1 cellular context compared by ENCODE assay signal in the genomic region with DNA sequence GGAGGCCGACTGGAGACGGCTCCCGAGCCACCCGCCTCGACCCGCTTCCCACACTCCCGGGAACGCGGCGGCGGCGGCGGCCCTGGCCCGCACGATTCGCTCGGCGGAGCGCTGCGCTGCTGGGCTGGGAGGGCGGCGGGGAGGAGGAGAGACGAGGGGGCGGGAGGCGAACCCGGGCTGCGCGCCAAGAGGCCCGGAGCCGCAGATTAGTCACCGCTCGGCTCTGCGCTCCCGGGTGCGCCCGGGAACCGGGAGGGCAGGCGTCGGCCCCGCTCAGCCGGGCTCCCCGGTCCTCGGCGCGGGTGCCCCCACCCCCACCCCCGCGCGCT.
A peak's percentile ranks its signal among the peaks of the same experiment; 100 is the strongest.
TF ChIP-seq lines count a peak whose summit lies in the region.

No MANE protein-coding gene starts in this region.

TF ChIP-seq in GM12878, 131 proteins besides CTCF, POLR2A, EP300 and RAD21:
- TF ChIP-seq IKZF1 (conservative IDR thresholded peaks at IDR 0.05), result 0 out of 2 replicates have a peak, but pooled peaks have one; percentile 17
- peak in 1 of 2 experiments; percentile 8; a peak in 1 of 3 replicates for TF ChIP-seq EGR1 (IDR thresholded peaks at IDR 0.05; ENCODE audit: borderline replicate concordance in 1 of 2, low read depth in 2 of 2, low read length in 2 of 2)
- TF ChIP-seq, protein P1, sequence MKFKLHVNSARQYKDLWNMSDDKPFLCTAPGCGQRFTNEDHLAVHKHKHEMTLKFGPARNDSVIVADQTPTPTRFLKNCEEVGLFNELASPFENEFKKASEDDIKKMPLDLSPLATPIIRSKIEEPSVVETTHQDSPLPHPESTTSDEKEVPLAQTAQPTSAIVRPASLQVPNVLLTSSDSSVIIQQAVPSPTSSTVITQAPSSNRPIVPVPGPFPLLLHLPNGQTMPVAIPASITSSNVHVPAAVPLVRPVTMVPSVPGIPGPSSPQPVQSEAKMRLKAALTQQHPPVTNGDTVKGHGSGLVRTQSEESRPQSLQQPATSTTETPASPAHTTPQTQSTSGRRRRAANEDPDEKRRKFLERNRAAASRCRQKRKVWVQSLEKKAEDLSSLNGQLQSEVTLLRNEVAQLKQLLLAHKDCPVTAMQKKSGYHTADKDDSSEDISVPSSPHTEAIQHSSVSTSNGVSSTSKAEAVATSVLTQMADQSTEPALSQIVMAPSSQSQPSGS (IDR thresholded peaks at IDR 0.05; ENCODE audit: low read length), result no peak
TF ChIP-seq in GM12878: peak in this region for 2.
